In genomic region chr6:109019911-109020310, GRCh38 we compare ENCODE assay signal across 16 cellular contexts.
"Had no signal": no experiment of that assay in that cellular context is flagged by ENCODE, and none has a peak within 500 bp of the region (broad histone marks: within the 10 kb centered on the region; RNA-seq: fewer than 3 reads in every experiment).

No MANE protein-coding gene starts in this region.

- H3K4me3 ChIP-seq: adrenal gland, sigmoid colon, SJSA1, suprapubic skin had no signal

- H3K27ac ChIP-seq: adrenal gland, neutrophil, sigmoid colon, SJSA1, suprapubic skin had no signal

- H3K36me3 ChIP-seq: adrenal gland, neutrophil, sigmoid colon, SJSA1, suprapubic skin had no signal

- DNase-seq: activated CD8-positive, alpha-beta memory T cell treated with anti-CD3 and anti-CD28 coated beads, Interleukin-2, amount 50 U/mL, for 48 hours; activated CD8-positive, alpha-beta T cell treated with anti-CD3 and anti-CD28 coated beads, Interleukin-2, amount 10 ng/mL, durations not matched to agents 7 days and 5 days; activated naive CD4-positive, alpha-beta T cell treated with Interleukin-2 at 50 U/mL for 16 hours; adrenal gland; caudate nucleus; glutamatergic neuron; islet precursor cell; sigmoid colon; stimulated activated CD4-positive, alpha-beta T cell treated with anti-CD3 and anti-CD28 coated beads, Interleukin-2, amount 100 ng/mL, for 24 hours; SW 1271; T-helper 9 cell had no signal

- H3K4me3 Mint-ChIP-seq: activated CD8-positive, alpha-beta T cell treated with anti-CD3 and anti-CD28 coated beads, Interleukin-2, amount 10 ng/mL, durations not matched to agents 7 days and 5 days; dendritic cell treated with granulocyte-macrophage colony-stimulating factor and Interleukin-4, amounts not matched to agents 40 ng/mL and 50 ng/mL, for 4 days; type B pancreatic cell had no signal

- ATAC-seq: activated CD8-positive, alpha-beta T cell treated with anti-CD3 and anti-CD28 coated beads, Interleukin-2, amount 10 ng/mL, durations not matched to agents 7 days and 5 days had no signal

- H3K27me3 Mint-ChIP-seq: dendritic cell treated with granulocyte-macrophage colony-stimulating factor and Interleukin-4, amounts not matched to agents 40 ng/mL and 50 ng/mL, for 4 days; type B pancreatic cell had no signal

- H3K27me3 ChIP-seq: adrenal gland, neutrophil, sigmoid colon, SJSA1, suprapubic skin had no signal

- H3K9me3 Mint-ChIP-seq: dendritic cell treated with granulocyte-macrophage colony-stimulating factor and Interleukin-4, amounts not matched to agents 40 ng/mL and 50 ng/mL, for 4 days; type B pancreatic cell had no signal

- H3K4me1 ChIP-seq: SJSA1 had no signal

- H3K27ac Mint-ChIP-seq: activated CD8-positive, alpha-beta T cell treated with anti-CD3 and anti-CD28 coated beads, Interleukin-2, amount 10 ng/mL, durations not matched to agents 7 days and 5 days; dendritic cell treated with granulocyte-macrophage colony-stimulating factor and Interleukin-4, amounts not matched to agents 40 ng/mL and 50 ng/mL, for 4 days; type B pancreatic cell had no signal

- H3K9me3 ChIP-seq: adrenal gland, neutrophil, sigmoid colon, SJSA1, suprapubic skin had no signal

- H3K36me3 Mint-ChIP-seq: type B pancreatic cell had no signal
